12 cellular contexts compared by ENCODE assay signal in the genomic region with DNA sequence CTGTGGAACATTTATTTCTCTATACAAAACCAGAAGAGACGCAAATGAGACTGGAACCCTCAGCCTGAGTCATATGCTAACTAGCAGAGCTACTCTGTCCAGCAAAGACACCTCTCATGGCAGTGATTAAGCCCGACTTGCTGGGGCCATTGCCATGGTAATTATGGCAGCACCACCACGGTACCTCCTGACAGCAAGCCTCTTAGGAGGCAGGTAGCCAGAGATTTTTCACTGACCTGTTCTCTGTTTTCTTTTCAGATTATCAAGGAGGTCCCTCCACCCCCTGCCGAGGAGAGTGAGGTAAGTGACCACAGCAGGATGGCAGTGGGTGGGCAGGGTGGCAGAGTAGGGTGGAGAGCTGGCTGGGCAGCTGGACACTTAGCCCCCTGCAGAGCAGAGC.
DNase-seq lines count a peak whose midpoint lies in the region; ATAC-seq and TF ChIP-seq lines count a peak whose summit lies in the region.
"Had no signal": no experiment of that assay in that cellular context is flagged by ENCODE, and none has a peak within 500 bp of the region (broad histone marks: within the 10 kb centered on the region; RNA-seq: fewer than 3 reads in every experiment).

No MANE protein-coding gene starts in this region.

- no peaks in the 10 kb centered on the region for H3K9me3 Mint-ChIP-seq in activated CD8-positive, alpha-beta T cell treated with anti-CD3 and anti-CD28 coated beads for 36 hours
- H3K9me3 Mint-ChIP-seq in activated CD8-positive, alpha-beta T cell treated with anti-CD3 and anti-CD28 coated beads, Interleukin-2, amount 10 ng/mL, durations not matched to agents 7 days and 5 days (ENCODE audit: insufficient read depth), result no peaks in the 10 kb centered on the region

- H3K4me1 ChIP-seq in esophagus squamous epithelium (peaks cover 11 to 61% (median 19%) of the 10 kb centered on the region in 3 donors), upper lobe of right lung (peaks cover 4% of the 10 kb centered on the region)

- peak; percentile 7 for DNase-seq in activated CD8-positive, alpha-beta T cell treated with anti-CD3 and anti-CD28 coated beads for 36 hours
- DNase-seq in activated CD8-positive, alpha-beta T cell treated with anti-CD3 and anti-CD28 coated beads, Interleukin-2, amount 10 ng/mL, durations not matched to agents 7 days and 5 days, result no peak
- DNase-seq in NAMALWA (ENCODE audit: low spot score), result peak; percentile 9
- DNase-seq in esophagus squamous epithelium (lab: John Stamatoyannopoulos, UW), result no peak
- DNase-seq in upper lobe of right lung, result no peak
- DNase-seq: activated CD4-positive, alpha-beta T cell treated with anti-CD3 and anti-CD28 coated beads for 4 hours; NCI-H1105; NCI-H526 treated with DMSO at 0.1 percent for 48 hours had no signal

- intact Hi-C loops in activated CD8-positive, alpha-beta T cell treated with anti-CD3 and anti-CD28 coated beads for 36 hours (cut with micrococcal nuclease), result no loop called here
- intact Hi-C loops in esophagus squamous epithelium (cut with DNase I), result no loop called here
- intact Hi-C loops in upper lobe of right lung (cut with DNase I), result no loop called here

- CTCF ChIA-PET in activated CD8-positive, alpha-beta T cell treated with anti-CD3 and anti-CD28 coated beads for 36 hours (lab: Charles Lee), result interaction anchor here (1.2 to 1.5 kb wide), 2 partner anchors 25 to 38 kb away, joined by 3 read pairs; no protein-coding TSS in a partner anchor
- CTCF ChIA-PET in activated CD8-positive, alpha-beta T cell treated with anti-CD3 and anti-CD28 coated beads, Interleukin-2, amount 10 ng/mL, durations not matched to agents 7 days and 5 days (lab: Charles Lee), result no interaction called here

- H3K27ac ChIP-seq in esophagus squamous epithelium (peak overlapping the region in 3 of 4 donors; percentile 27 to 64 (median 38)), upper lobe of right lung (no peak overlapping the region)

- no peak for TF ChIP-seq CTCF in activated CD8-positive, alpha-beta T cell treated with anti-CD3 and anti-CD28 coated beads for 36 hours (IDR thresholded peaks at IDR 0.05)
- TF ChIP-seq CTCF in esophagus squamous epithelium (IDR thresholded peaks at IDR 0.05) (no peak), upper lobe of right lung (IDR thresholded peaks at IDR 0.05) (no peak)

- POLR2A ChIA-PET in activated CD8-positive, alpha-beta T cell treated with anti-CD3 and anti-CD28 coated beads for 36 hours (lab: Charles Lee), result no interaction called here
- POLR2A ChIA-PET in activated CD8-positive, alpha-beta T cell treated with anti-CD3 and anti-CD28 coated beads, Interleukin-2, amount 10 ng/mL, durations not matched to agents 7 days and 5 days (lab: Charles Lee), result no interaction called here

- no peaks in the 10 kb centered on the region for H3K27me3 ChIP-seq in esophagus squamous epithelium
- no peaks in the 10 kb centered on the region for H3K27me3 ChIP-seq in upper lobe of right lung

- no peaks in the 10 kb centered on the region for H3K9me3 ChIP-seq in esophagus squamous epithelium
- H3K9me3 ChIP-seq in upper lobe of right lung, result no peaks in the 10 kb centered on the region

- peaks cover 8% of the 10 kb centered on the region for H3K27me3 Mint-ChIP-seq in activated CD8-positive, alpha-beta T cell treated with anti-CD3 and anti-CD28 coated beads for 36 hours
- peaks cover 27% of the 10 kb centered on the region for H3K27me3 Mint-ChIP-seq in activated CD8-positive, alpha-beta T cell treated with anti-CD3 and anti-CD28 coated beads, Interleukin-2, amount 10 ng/mL, durations not matched to agents 7 days and 5 days (ENCODE audit: low read depth)

- no peaks in the 10 kb centered on the region for H3K4me1 Mint-ChIP-seq in activated CD8-positive, alpha-beta T cell treated with anti-CD3 and anti-CD28 coated beads for 36 hours (ENCODE audit: low read depth)
- H3K4me1 Mint-ChIP-seq in activated CD8-positive, alpha-beta T cell treated with anti-CD3 and anti-CD28 coated beads, Interleukin-2, amount 10 ng/mL, durations not matched to agents 7 days and 5 days (ENCODE audit: low read depth), result no peaks in the 10 kb centered on the region

- peak; percentile 55 for ATAC-seq in activated CD8-positive, alpha-beta T cell treated with anti-CD3 and anti-CD28 coated beads for 36 hours
- no peak for ATAC-seq in activated CD8-positive, alpha-beta T cell treated with anti-CD3 and anti-CD28 coated beads, Interleukin-2, amount 10 ng/mL, durations not matched to agents 7 days and 5 days
- ATAC-seq in upper lobe of right lung (peak; percentile 22), HG03095 (IDR thresholded peaks at IDR 0.05; ENCODE audit: unreplicated experiment) (no peak), GM21367 (IDR thresholded peaks at IDR 0.05; ENCODE audit: unreplicated experiment) (no peak), HG03378 (IDR thresholded peaks at IDR 0.05; ENCODE audit: unreplicated experiment) (no peak)
- ATAC-seq: sciatic nerve had no signal

- H3K27ac Mint-ChIP-seq in activated CD8-positive, alpha-beta T cell treated with anti-CD3 and anti-CD28 coated beads for 36 hours, result no peak overlapping the region
- H3K27ac Mint-ChIP-seq in activated CD8-positive, alpha-beta T cell treated with anti-CD3 and anti-CD28 coated beads, Interleukin-2, amount 10 ng/mL, durations not matched to agents 7 days and 5 days, result no peak overlapping the region

- WGBS in esophagus squamous epithelium, 2 donors, result 58 to 59% methylated on average over 3 to 4 of the region's 4 CpGs

- H3K36me3 Mint-ChIP-seq in activated CD8-positive, alpha-beta T cell treated with anti-CD3 and anti-CD28 coated beads for 36 hours (ENCODE audit: low read depth), result no peaks in the 10 kb centered on the region
- H3K36me3 Mint-ChIP-seq in activated CD8-positive, alpha-beta T cell treated with anti-CD3 and anti-CD28 coated beads, Interleukin-2, amount 10 ng/mL, durations not matched to agents 7 days and 5 days (ENCODE audit: low read depth), result no peaks in the 10 kb centered on the region

- no peak for TF ChIP-seq POLR2A in esophagus squamous epithelium (IDR thresholded peaks at IDR 0.05)

- no peak overlapping the region for H3K4me3 Mint-ChIP-seq in activated CD8-positive, alpha-beta T cell treated with anti-CD3 and anti-CD28 coated beads for 36 hours
- H3K4me3 Mint-ChIP-seq in activated CD8-positive, alpha-beta T cell treated with anti-CD3 and anti-CD28 coated beads, Interleukin-2, amount 10 ng/mL, durations not matched to agents 7 days and 5 days, result no peak overlapping the region

- H3K4me3 ChIP-seq in esophagus squamous epithelium, result no peak overlapping the region
- H3K4me3 ChIP-seq in upper lobe of right lung, result no peak overlapping the region

- H3K36me3 ChIP-seq in esophagus squamous epithelium (no peaks in the 10 kb centered on the region), upper lobe of right lung (no peaks in the 10 kb centered on the region)

Comparison
In these comparisons a context has a peak if more than half of its experiments do, and no peak if none do; other contexts are left out.
1. ATAC-seq: peak in activated CD8-positive, alpha-beta T cell treated with anti-CD3 and anti-CD28 coated beads for 36 hours (single experiment) and upper lobe of right lung (single experiment); none in activated CD8-positive, alpha-beta T cell treated with anti-CD3 and anti-CD28 coated beads, Interleukin-2, amount 10 ng/mL, durations not matched to agents 7 days and 5 days (single experiment), HG03095 (single experiment), GM21367 (single experiment) and HG03378 (single experiment).
2. DNase-seq: peak in activated CD8-positive, alpha-beta T cell treated with anti-CD3 and anti-CD28 coated beads for 36 hours (single experiment) and NAMALWA (single experiment); none in activated CD8-positive, alpha-beta T cell treated with anti-CD3 and anti-CD28 coated beads, Interleukin-2, amount 10 ng/mL, durations not matched to agents 7 days and 5 days (single experiment), esophagus squamous epithelium (single experiment) and upper lobe of right lung (single experiment).